23 cellular contexts compared by ENCODE assay signal in genomic region chr4:30903493-30903892, GRCh38.
A peak's percentile ranks its signal among the peaks of the same experiment; 100 is the strongest.
DNase-seq lines count a peak whose midpoint lies in the region; FAIRE-seq and TF ChIP-seq lines count a peak whose summit lies in the region.
"Had no signal": no experiment of that assay in that cellular context is flagged by ENCODE, and none has a peak within 500 bp of the region (broad histone marks: within the 10 kb centered on the region; RNA-seq: fewer than 3 reads in every experiment).

No MANE protein-coding gene starts in this region.

- H3K36me3 ChIP-seq in bronchial epithelial cell (ENCODE audit: control insufficient read depth, insufficient read depth, low read length): no peaks in the 10 kb centered on the region
- H3K36me3 ChIP-seq in transverse colon: no peaks in the 10 kb centered on the region
- no peaks in the 10 kb centered on the region for H3K36me3 ChIP-seq in Peyer's patch
- H3K36me3 ChIP-seq: left ventricle myocardium inferior had no signal

- no peak for TF ChIP-seq CTCF in bronchial epithelial cell (IDR thresholded peaks at IDR 0.05; ENCODE audit: insufficient read depth, low read length, severe bottlenecking)
- no peak for TF ChIP-seq CTCF in foreskin fibroblast (IDR thresholded peaks at IDR 0.05; ENCODE audit: low read depth, low read length)
- no peak for TF ChIP-seq CTCF in transverse colon (IDR thresholded peaks at IDR 0.05)
- no peak for TF ChIP-seq CTCF in Peyer's patch (IDR thresholded peaks at IDR 0.05)

- DNase-seq in HTR-8/SVneo (ENCODE audit: insufficient read length, low spot score) (peak; percentile 1), bronchial epithelial cell (ENCODE audit: low read depth) (peak; percentile 64), foreskin fibroblast (peak; percentile 1 to 48), transverse colon (no peak), SHP77 (lab: John Stamatoyannopoulos, UW) (no peak), Peyer's patch (no peak)
- DNase-seq in activated naive CD8-positive, alpha-beta T cell treated with anti-CD3 and anti-CD28 coated beads for 36 hours: no peak
- DNase-seq: activated CD4-positive, alpha-beta T cell treated with anti-CD3 and anti-CD28 coated beads for 48 hours; activated naive CD8-positive, alpha-beta T cell treated with anti-CD3 and anti-CD28 coated beads, Interleukin-2, amount 10 ng/mL, durations not matched to agents 7 days and 5 days; AML-193; DND-41; erythroblast; immature natural killer cell; left ventricle myocardium inferior; NCI-H1694 treated with DMSO at 0.1 percent for 48 hours; OCI-M1; SIG-M5; small intestine; stimulated activated naive CD4-positive, alpha-beta T cell treated with Interleukin-2 at 50 U/mL for 16 hours; T-helper 1 cell had no signal

- no peaks in the 10 kb centered on the region for H3K27me3 Mint-ChIP-seq in activated naive CD8-positive, alpha-beta T cell treated with anti-CD3 and anti-CD28 coated beads for 36 hours
- H3K27me3 Mint-ChIP-seq: activated naive CD8-positive, alpha-beta T cell treated with anti-CD3 and anti-CD28 coated beads, Interleukin-2, amount 10 ng/mL, durations not matched to agents 7 days and 5 days; activated T-helper 17 cell treated with anti-CD3 and anti-CD28 coated beads, Interleukin-2, amount 50 U/mL, for 72 hours; type B pancreatic cell had no signal

- H3K27ac Mint-ChIP-seq in activated naive CD8-positive, alpha-beta T cell treated with anti-CD3 and anti-CD28 coated beads for 36 hours: no peak overlapping the region
- H3K27ac Mint-ChIP-seq: activated naive CD8-positive, alpha-beta T cell treated with anti-CD3 and anti-CD28 coated beads, Interleukin-2, amount 10 ng/mL, durations not matched to agents 7 days and 5 days; activated T-helper 17 cell treated with anti-CD3 and anti-CD28 coated beads, Interleukin-2, amount 50 U/mL, for 72 hours; immature natural killer cell had no signal

- H3K4me3 ChIP-seq in bronchial epithelial cell (ENCODE audit: low read depth, low read length) (no peak overlapping the region), foreskin fibroblast (ENCODE audit: low read depth in 1 of 2, low read length in 2 of 2) (no peak overlapping the region), transverse colon (no peak overlapping the region), Peyer's patch (no peak overlapping the region)
- H3K4me3 ChIP-seq: left ventricle myocardium inferior had no signal

- H3K27me3 ChIP-seq in bronchial epithelial cell (ENCODE audit: control insufficient read depth, insufficient read depth, low read length): no peaks in the 10 kb centered on the region
- H3K27me3 ChIP-seq in transverse colon: no peaks in the 10 kb centered on the region
- no peaks in the 10 kb centered on the region for H3K27me3 ChIP-seq in Peyer's patch

- no peak for TF ChIP-seq POLR2A in transverse colon (IDR thresholded peaks at IDR 0.05)
- no peak for TF ChIP-seq POLR2A in Peyer's patch (IDR thresholded peaks at IDR 0.05)

- peaks cover 6 to 41% (median 24%) of the 10 kb centered on the region in 4 donors for H3K4me1 ChIP-seq in transverse colon
- no peaks in the 10 kb centered on the region for H3K4me1 ChIP-seq in Peyer's patch
- H3K4me1 ChIP-seq: left ventricle myocardium inferior had no signal

- in situ Hi-C loops in transverse colon (cut with MboI; ENCODE audit: low pct_ligation_motif_present in 1 of 4, low pct_unique_long_range_greater_than_20kb in 1 of 4, low sequenced_read_pairs in 3 of 4): no loop called here

- no peak for TF ChIP-seq EP300 in transverse colon (IDR thresholded peaks at IDR 0.05; ENCODE audit: low read depth)

- no peaks in the 10 kb centered on the region for H3K9me3 ChIP-seq in transverse colon
- no peaks in the 10 kb centered on the region for H3K9me3 ChIP-seq in Peyer's patch
- H3K9me3 ChIP-seq: left ventricle myocardium inferior had no signal

- H3K27ac ChIP-seq in transverse colon (peak overlapping the region in 3 of 4 donors; percentile 59 to 71 (median 68)), Peyer's patch (no peak overlapping the region)
- H3K27ac ChIP-seq: left ventricle myocardium inferior had no signal

- intact Hi-C loops in transverse colon (cut with DNase I; ENCODE audit: low total_unique reads): no loop called here

- FAIRE-seq in HTR-8/SVneo (lab: Jason Lieb, UNC) (no peak), bronchial epithelial cell (lab: Jason Lieb, UNC) (no peak)
- FAIRE-seq: small intestine had no signal

- H3K4me3 Mint-ChIP-seq in activated naive CD8-positive, alpha-beta T cell treated with anti-CD3 and anti-CD28 coated beads for 36 hours: no peak overlapping the region
- H3K4me3 Mint-ChIP-seq: activated naive CD8-positive, alpha-beta T cell treated with anti-CD3 and anti-CD28 coated beads, Interleukin-2, amount 10 ng/mL, durations not matched to agents 7 days and 5 days; activated T-helper 17 cell treated with anti-CD3 and anti-CD28 coated beads, Interleukin-2, amount 50 U/mL, for 72 hours; immature natural killer cell; neural crest cell had no signal

- peaks cover 1% of the 10 kb centered on the region for H3K9me3 Mint-ChIP-seq in activated naive CD8-positive, alpha-beta T cell treated with anti-CD3 and anti-CD28 coated beads for 36 hours
- H3K9me3 Mint-ChIP-seq: neural crest cell had no signal

- no peaks in the 10 kb centered on the region for H3K4me1 Mint-ChIP-seq in activated naive CD8-positive, alpha-beta T cell treated with anti-CD3 and anti-CD28 coated beads for 36 hours
- H3K4me1 Mint-ChIP-seq: activated naive CD8-positive, alpha-beta T cell treated with anti-CD3 and anti-CD28 coated beads, Interleukin-2, amount 10 ng/mL, durations not matched to agents 7 days and 5 days; activated T-helper 17 cell treated with anti-CD3 and anti-CD28 coated beads, Interleukin-2, amount 50 U/mL, for 72 hours; immature natural killer cell; neural crest cell had no signal

- H3K36me3 Mint-ChIP-seq in activated naive CD8-positive, alpha-beta T cell treated with anti-CD3 and anti-CD28 coated beads for 36 hours: no peaks in the 10 kb centered on the region
- H3K36me3 Mint-ChIP-seq: activated naive CD8-positive, alpha-beta T cell treated with anti-CD3 and anti-CD28 coated beads, Interleukin-2, amount 10 ng/mL, durations not matched to agents 7 days and 5 days; immature natural killer cell had no signal

Comparison
In these comparisons a context has a peak if more than half of its experiments do, and no peak if none do; other contexts are left out.
1. DNase-seq: peak in HTR-8/SVneo (single experiment), bronchial epithelial cell (single experiment) and foreskin fibroblast (2 of 2); none in transverse colon (single experiment), activated naive CD8-positive, alpha-beta T cell treated with anti-CD3 and anti-CD28 coated beads for 36 hours (single experiment), SHP77 (0 of 2) and Peyer's patch (0 of 3).
2. H3K27ac ChIP-seq: peak in transverse colon (3 of 4); none in Peyer's patch (0 of 4).